ENCODE assay signal across 8 cellular contexts in genomic region chr11:1515082-1516060, GRCh38. TPM values are rescaled to one million over a fixed set of nuclear protein-coding genes. Genes with fewer than 3 reads are reported as not detected.
DNase-seq lines count a peak whose midpoint lies in the region; ATAC-seq and TF ChIP-seq lines count a peak whose summit lies in the region.

No MANE protein-coding gene starts in this region.

- 16 to 32% (median 24%) methylated on average over 28 to 36 of the region's 36 CpGs for WGBS in stomach, 5 donors

- H3K4me3 ChIP-seq in neutrophil (ENCODE audit: low read depth in 1 of 2, low read length in 1 of 2) (no peak overlapping the region), stomach (peak overlapping the region in 2 of 4 donors; percentile 7 to 13)

- no peak for TF ChIP-seq EP300 in stomach (IDR thresholded peaks at IDR 0.05)

- no peaks in the 10 kb centered on the region for H3K9me3 ChIP-seq in CD4-positive, alpha-beta T cell (ENCODE audit: control insufficient read depth, low read length)
- H3K9me3 ChIP-seq in neutrophil (no peaks in the 10 kb centered on the region), stomach (no peaks in the 10 kb centered on the region)

- no peaks in the 10 kb centered on the region for H3K9me3 Mint-ChIP-seq in CD4-positive, alpha-beta T cell

- CTCF ChIA-PET in CD4-positive, alpha-beta T cell (lab: Charles Lee), result interaction anchor here (1.4 to 1.8 kb wide), 2 partner anchors 59 to 312 kb away, joined by 6 to 9 read pairs; no protein-coding TSS in a partner anchor

- ATAC-seq in CD4-positive, alpha-beta T cell (ENCODE audit: poor library complexity), result peak; percentile 80
- ATAC-seq in HG03097 (IDR thresholded peaks at IDR 0.05; ENCODE audit: low FRiP score, unreplicated experiment), result no peak

- peak; percentile 84 for TF ChIP-seq CTCF in CD4-positive, alpha-beta T cell (IDR thresholded peaks at IDR 0.05)
- TF ChIP-seq CTCF in neutrophil (IDR thresholded peaks at IDR 0.05) (peak; percentile 53), stomach (IDR thresholded peaks at IDR 0.05) (peak in 5 of 7 experiments; percentile 87 to 93 (median 92))

- H3K36me3 Mint-ChIP-seq in CD4-positive, alpha-beta T cell (ENCODE audit: low read depth), result peaks cover 10% of the 10 kb centered on the region

- H3K4me1 Mint-ChIP-seq in CD4-positive, alpha-beta T cell (ENCODE audit: low read depth), result peaks cover 66% of the 10 kb centered on the region

- H3K27ac Mint-ChIP-seq in CD4-positive, alpha-beta T cell, result peak overlapping the region; percentile 29

- intact Hi-C loops in CD4-positive, alpha-beta T cell (cut with DNase I, micrococcal nuclease), result loop anchor here (1.0 to 10.0 kb wide), 5 partner anchors 63 to 671 kb away; partner anchors contain the start of genes POLR2L (in 1 of the 2) and TSPAN4 (in 1 of the 2)
- intact Hi-C loops in stomach (cut with DNase I; ENCODE audit: low total_unique reads), result loop anchor here (10.0 kb wide), 1 partner anchor 221 kb away; no protein-coding TSS in a partner anchor

- TF ChIP-seq POLR2A in stomach (IDR thresholded peaks at IDR 0.05), result no peak

- POLR2A ChIA-PET in CD4-positive, alpha-beta T cell (lab: Charles Lee), result no interaction called here

- peak; percentile 55 to 83 (median 65) for DNase-seq in CD4-positive, alpha-beta T cell
- peak; percentile 74 for DNase-seq in HPDE6-E6E7 (ENCODE audit: extremely low spot score)
- peak; percentile 49 for DNase-seq in RPMI8226
- DNase-seq in activated T-helper 9 cell treated with anti-CD3 and anti-CD28 coated beads, Interleukin-2, amount 50 U/mL, for 16 hours (ENCODE audit: low read depth), result peak; percentile 61
- peak; percentile 23 for DNase-seq in fibroblast of the conjunctiva (ENCODE audit: low read depth)
- peak; percentile 85 for DNase-seq in stomach

- no peaks in the 10 kb centered on the region for H3K27me3 Mint-ChIP-seq in CD4-positive, alpha-beta T cell

- H3K36me3 ChIP-seq in neutrophil, result no peaks in the 10 kb centered on the region
- no peaks in the 10 kb centered on the region for H3K36me3 ChIP-seq in stomach

- H3K4me1 ChIP-seq in neutrophil (ENCODE audit: control insufficient read depth in 1 of 2, insufficient read depth in 1 of 2, low read depth in 1 of 2, low read length in 1 of 2) (no peaks in the 10 kb centered on the region), stomach (peaks cover 22 to 75% (median 46%) of the 10 kb centered on the region in 4 donors)

- no peak overlapping the region for H3K27ac ChIP-seq in CD4-positive, alpha-beta T cell (ENCODE audit: low read depth, low read length)
- H3K27ac ChIP-seq in neutrophil, result no peak overlapping the region
- H3K27ac ChIP-seq in stomach, result no peak overlapping the region

- H3K4me3 Mint-ChIP-seq in CD4-positive, alpha-beta T cell, result peak overlapping the region; percentile 42

- no peaks in the 10 kb centered on the region for H3K27me3 ChIP-seq in CD4-positive, alpha-beta T cell (ENCODE audit: control insufficient read depth, insufficient read depth, low read length)
- H3K27me3 ChIP-seq in neutrophil (no peaks in the 10 kb centered on the region), stomach (no peaks in the 10 kb centered on the region)

RNA-seq across cellular contexts. Expression of gene MOB2, which starts 28.8 kb away (rescaled TPM):
- 10 to 100 TPM; 37.0 to 38.3 TPM for total RNA-seq in CD4-positive, alpha-beta T cell
- 10 to 100 TPM; 11.3 to 40.6 (median 18.1) TPM for total RNA-seq in stomach
- polyA plus RNA-seq in stomach, result 10 to 100 TPM; 27.9 to 46.3 (median 37.3) TPM

RNA-seq across cellular contexts. Expression of gene DUSP8, which starts 56.7 kb away (rescaled TPM):
- total RNA-seq in CD4-positive, alpha-beta T cell, result 10 to 100 TPM; 83.9 to 91.2 TPM
- total RNA-seq in stomach, result 10 to 100 TPM in 1 of 5 donors, 1 to 10 TPM in 3, under 1 TPM in 1; 0.58 to 31.6 (median 1.5) TPM
- polyA plus RNA-seq in stomach, result 1 to 10 TPM; 2.4 to 2.9 (median 2.8) TPM

Comparison
In these comparisons a context has a peak if more than half of its experiments do, and no peak if none do; other contexts are left out.
1. DNase-seq: peak in every context shown above with its lines; median percentile 85 in stomach; 74 in HPDE6-E6E7; 65 in CD4-positive, alpha-beta T cell; 61 in activated T-helper 9 cell treated with anti-CD3 and anti-CD28 coated beads, Interleukin-2, amount 50 U/mL, for 16 hours; 49 in RPMI8226; 23 in fibroblast of the conjunctiva.